Comparison of ENCODE assay signal across 13 cellular contexts in genomic region chr7:105885386-105886111, GRCh38. TPM values are rescaled to one million over a fixed set of nuclear protein-coding genes. Genes with fewer than 3 reads are reported as not detected.
DNase-seq lines count a peak whose midpoint lies in the region; TF ChIP-seq lines count a peak whose summit lies in the region.
"Had no signal": no experiment of that assay in that cellular context is flagged by ENCODE, and none has a peak within 500 bp of the region (broad histone marks: within the 10 kb centered on the region; RNA-seq: fewer than 3 reads in every experiment).

No MANE protein-coding gene starts in this region.

- CTCF ChIA-PET in PC-9 (lab: Charles Lee): interaction anchor here (0.5 to 0.6 kb wide), 2 partner anchors 28 to 228 kb away, joined by 6 to 7 read pairs; no protein-coding TSS in a partner anchor

- no peaks in the 10 kb centered on the region for H3K36me3 Mint-ChIP-seq in endothelial cell (ENCODE audit: low read depth, unreplicated experiment)

- peak; percentile 26 for DNase-seq in AG10803 (ENCODE audit: low read depth)
- DNase-seq in COR-L47 (lab: John Stamatoyannopoulos, UW): peak; percentile 45
- DNase-seq in NCI-H2227 treated with DMSO at 0.1 percent for 48 hours (lab: John Stamatoyannopoulos, UW): peak; percentile 44
- DNase-seq in endothelial cell (ENCODE audit: low spot score): peak; percentile 13
- no peak for DNase-seq in PC-9
- no peak for DNase-seq in OCI-M1 (lab: John Stamatoyannopoulos, UW)
- DNase-seq in NAMALWA (ENCODE audit: low spot score): no peak
- DNase-seq in ecto neural progenitor cell (ENCODE audit: low spot score): no peak
- DNase-seq: DMS53, small intestine had no signal

- H3K36me3 ChIP-seq in PC-9 (ENCODE audit: low read depth): no peaks in the 10 kb centered on the region

- H3K9me2 ChIP-seq in PC-9 (ENCODE audit: insufficient read depth): no peaks in the 10 kb centered on the region

- H3K4me1 ChIP-seq in PC-9 (replicated peaks; ENCODE audit: insufficient read depth): no peaks in the 10 kb centered on the region

- no peak overlapping the region for H3K27ac ChIP-seq in PC-9
- H3K27ac ChIP-seq: coronary artery, KMS-11 had no signal

- H3K4me2 ChIP-seq in PC-9: no peak overlapping the region
- H3K4me2 ChIP-seq: KMS-11 had no signal

- TF ChIP-seq CTCF in AG10803 (conservative IDR thresholded peaks at IDR 0.05; ENCODE audit: low read length) (no peak), endothelial cell (IDR thresholded peaks at IDR 0.05; ENCODE audit: unreplicated experiment) (no peak), PC-9 (conservative IDR thresholded peaks at IDR 0.05) (no peak)

- H3K4me1 Mint-ChIP-seq in endothelial cell (ENCODE audit: unreplicated experiment): peaks cover 9% of the 10 kb centered on the region

- no peaks in the 10 kb centered on the region for H3K79me2 ChIP-seq in PC-9 (ENCODE audit: low read depth)

- no peaks in the 10 kb centered on the region for H3K27me3 ChIP-seq in PC-9 (ENCODE audit: insufficient read depth, low read depth)

- no peaks in the 10 kb centered on the region for H3K9me3 ChIP-seq in PC-9 (ENCODE audit: insufficient read depth, low read depth)

- no peak overlapping the region for H3K4me3 Mint-ChIP-seq in endothelial cell (ENCODE audit: unreplicated experiment)
- H3K4me3 Mint-ChIP-seq: nephron had no signal

- no peaks in the 10 kb centered on the region for H3K27me3 Mint-ChIP-seq in endothelial cell (ENCODE audit: unreplicated experiment)

- POLR2A ChIA-PET in PC-9 (lab: Charles Lee; ENCODE audit: unreplicated experiment): interaction anchor here (0.6 kb wide), 1 partner anchor 286 kb away, joined by 5 read pairs; no protein-coding TSS in a partner anchor

- no peaks in the 10 kb centered on the region for H3F3A ChIP-seq in PC-9 (ENCODE audit: insufficient read depth, low read depth)

- H2AFZ ChIP-seq in PC-9: no peak overlapping the region

- no TSS peak for BruUV-seq in PC-9 (replicated peaks; lab: Mats Ljungman, UMichigan)

- H4K20me1 ChIP-seq in PC-9 (ENCODE audit: insufficient read depth): no peaks in the 10 kb centered on the region

- no peak overlapping the region for H3K27ac Mint-ChIP-seq in endothelial cell (ENCODE audit: unreplicated experiment)

- intact Hi-C loops in PC-9 (cut with micrococcal nuclease; ENCODE audit: unreplicated experiment): no loop called here

- H3K4me3 ChIP-seq in AG10803 (ENCODE audit: low read length): no peak overlapping the region
- H3K4me3 ChIP-seq in PC-9: no peak overlapping the region
- H3K4me3 ChIP-seq: coronary artery had no signal

- H3K9me3 Mint-ChIP-seq in endothelial cell (ENCODE audit: unreplicated experiment): no peaks in the 10 kb centered on the region

RNA-seq across cellular contexts. Expression of gene ATXN7L1, which starts 9.2 kb away (rescaled TPM):
- total RNA-seq in endothelial cell (ENCODE audit: unreplicated experiment) (18.4 TPM), PC-9 (2021) (10.8 and 14.6 TPM in 2 replicates)

Comparison
In these comparisons a context has a peak if more than half of its experiments do, and no peak if none do; other contexts are left out.
1. DNase-seq: peak in AG10803 (single experiment), COR-L47 (single experiment), NCI-H2227 treated with DMSO at 0.1 percent for 48 hours (single experiment) and endothelial cell (single experiment); none in PC-9 (0 of 2), OCI-M1 (single experiment), NAMALWA (single experiment) and ecto neural progenitor cell (single experiment).